1 cellular context compared by ENCODE assay signal in the genomic region with DNA sequence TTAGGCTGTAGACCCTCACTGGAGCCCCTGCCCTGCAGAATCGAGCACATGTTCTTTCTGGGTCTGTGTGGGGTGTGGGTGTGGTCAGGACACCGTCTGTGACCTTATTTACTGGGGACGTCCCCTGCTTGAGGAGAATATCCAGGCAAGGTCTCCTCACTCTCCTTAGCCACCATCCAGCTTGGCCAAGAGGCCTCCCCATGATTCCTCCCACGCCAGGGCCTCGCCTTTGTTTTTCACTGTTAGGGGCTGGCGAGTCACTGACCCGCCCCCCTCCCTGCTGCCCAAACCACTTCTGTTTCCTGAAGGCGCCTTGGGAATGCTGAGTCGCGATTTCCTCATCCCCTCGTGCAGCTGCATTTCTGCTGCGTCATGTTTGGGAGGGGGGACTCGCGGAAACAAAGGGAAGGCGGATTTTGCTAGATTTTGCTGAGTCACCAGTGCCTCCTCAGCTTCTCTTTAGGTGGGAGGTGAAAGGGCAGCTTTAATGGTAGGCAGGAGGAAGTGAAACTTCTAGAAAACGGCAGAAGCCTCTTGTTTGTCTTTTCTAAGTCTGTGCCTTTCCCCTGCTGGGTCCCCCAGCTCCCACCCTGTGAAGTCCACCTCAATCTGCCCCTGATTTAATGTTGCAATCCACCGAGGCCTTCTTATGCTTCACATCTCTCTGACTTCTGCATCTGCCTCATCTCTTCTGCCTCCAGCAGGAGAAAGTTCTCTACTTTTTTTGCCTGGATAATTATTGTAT.
TF ChIP-seq lines count a peak whose summit lies in the region.

No MANE protein-coding gene starts in this region.

TF ChIP-seq in GM12878, 131 proteins besides CTCF, POLR2A, EP300 and RAD21 (continued from another document):
- TF ChIP-seq, protein P1, sequence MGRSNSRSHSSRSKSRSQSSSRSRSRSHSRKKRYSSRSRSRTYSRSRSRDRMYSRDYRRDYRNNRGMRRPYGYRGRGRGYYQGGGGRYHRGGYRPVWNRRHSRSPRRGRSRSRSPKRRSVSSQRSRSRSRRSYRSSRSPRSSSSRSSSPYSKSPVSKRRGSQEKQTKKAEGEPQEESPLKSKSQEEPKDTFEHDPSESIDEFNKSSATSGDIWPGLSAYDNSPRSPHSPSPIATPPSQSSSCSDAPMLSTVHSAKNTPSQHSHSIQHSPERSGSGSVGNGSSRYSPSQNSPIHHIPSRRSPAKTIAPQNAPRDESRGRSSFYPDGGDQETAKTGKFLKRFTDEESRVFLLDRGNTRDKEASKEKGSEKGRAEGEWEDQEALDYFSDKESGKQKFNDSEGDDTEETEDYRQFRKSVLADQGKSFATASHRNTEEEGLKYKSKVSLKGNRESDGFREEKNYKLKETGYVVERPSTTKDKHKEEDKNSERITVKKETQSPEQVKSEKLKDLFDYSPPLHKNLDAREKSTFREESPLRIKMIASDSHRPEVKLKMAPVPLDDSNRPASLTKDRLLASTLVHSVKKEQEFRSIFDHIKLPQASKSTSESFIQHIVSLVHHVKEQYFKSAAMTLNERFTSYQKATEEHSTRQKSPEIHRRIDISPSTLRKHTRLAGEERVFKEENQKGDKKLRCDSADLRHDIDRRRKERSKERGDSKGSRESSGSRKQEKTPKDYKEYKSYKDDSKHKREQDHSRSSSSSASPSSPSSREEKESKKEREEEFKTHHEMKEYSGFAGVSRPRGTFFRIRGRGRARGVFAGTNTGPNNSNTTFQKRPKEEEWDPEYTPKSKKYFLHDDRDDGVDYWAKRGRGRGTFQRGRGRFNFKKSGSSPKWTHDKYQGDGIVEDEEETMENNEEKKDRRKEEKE (IDR thresholded peaks at IDR 0.05), result no peak
- TF ChIP-seq TCF7 (IDR thresholded peaks at IDR 0.05; ENCODE audit: borderline replicate concordance) (no peak), IKZF2 (IDR thresholded peaks at IDR 0.05) (peak; percentile 93 to 95), BHLHE40 (IDR thresholded peaks at IDR 0.05; ENCODE audit: borderline replicate concordance in 1 of 2, low read depth in 2 of 2, low read length in 1 of 2) (peak; percentile 66 to 81; a peak in 3 of 4 replicates), RUNX3 (IDR thresholded peaks at IDR 0.05; ENCODE audit: low read length) (peak; percentile 51; the same call in 1 of the 2 replicates), NRF1 (conservative IDR thresholded peaks at IDR 0.05; ENCODE audit: low read depth, low read length) (no peak), IRF4 (IDR thresholded peaks at IDR 0.05; ENCODE audit: low read depth, low read length) (peak; percentile 95), JUNB (IDR thresholded peaks at IDR 0.05) (no peak), CHD1 (IDR thresholded peaks at IDR 0.05; ENCODE audit: low read depth, low read length) (no peak), FOXM1 (IDR thresholded peaks at IDR 0.05; ENCODE audit: low read depth, low read length) (no peak), SUPT20H (IDR thresholded peaks at IDR 0.05; ENCODE audit: borderline replicate concordance, control insufficient read depth, low read depth, low read length) (no peak), POU2F2 (IDR thresholded peaks at IDR 0.05; ENCODE audit: borderline replicate concordance, low read depth, low read length) (peak; percentile 72; the same call in 2 of the 3 replicates), TAF1 (IDR thresholded peaks at IDR 0.05; ENCODE audit: borderline replicate concordance, low read depth, low read length) (no peak; the same call in 1 of the 2 replicates), RELA (IDR thresholded peaks at IDR 0.05; ENCODE audit: borderline replicate concordance, partially characterized antibody) (no peak), PAX5 (IDR thresholded peaks at IDR 0.05; ENCODE audit: borderline replicate concordance, low read depth, low read length) (peak; percentile 68; the same call in 1 of the 2 replicates), ZNF207 (IDR thresholded peaks at IDR 0.05; ENCODE audit: borderline replicate concordance) (peak; percentile 36; the same call in 1 of the 2 replicates), NBN (IDR thresholded peaks at IDR 0.05) (peak; percentile 96), SPI1 (IDR thresholded peaks at IDR 0.05; ENCODE audit: borderline replicate concordance, insufficient read depth, low read depth, low read length) (peak; percentile 99), RB1 (IDR thresholded peaks at IDR 0.05; ENCODE audit: borderline replicate concordance) (peak; percentile 47; the same call in 1 of the 2 replicates), RAD51 (IDR thresholded peaks at IDR 0.05) (no peak), EED (IDR thresholded peaks at IDR 0.05; ENCODE audit: low read depth) (peak; percentile 91)
- TF ChIP-seq, protein P2, sequence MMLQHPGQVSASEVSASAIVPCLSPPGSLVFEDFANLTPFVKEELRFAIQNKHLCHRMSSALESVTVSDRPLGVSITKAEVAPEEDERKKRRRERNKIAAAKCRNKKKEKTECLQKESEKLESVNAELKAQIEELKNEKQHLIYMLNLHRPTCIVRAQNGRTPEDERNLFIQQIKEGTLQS (IDR thresholded peaks at IDR 0.05; ENCODE audit: borderline replicate concordance, extremely low read depth, low read depth, low read length), result no peak
- TF ChIP-seq, protein P3, sequence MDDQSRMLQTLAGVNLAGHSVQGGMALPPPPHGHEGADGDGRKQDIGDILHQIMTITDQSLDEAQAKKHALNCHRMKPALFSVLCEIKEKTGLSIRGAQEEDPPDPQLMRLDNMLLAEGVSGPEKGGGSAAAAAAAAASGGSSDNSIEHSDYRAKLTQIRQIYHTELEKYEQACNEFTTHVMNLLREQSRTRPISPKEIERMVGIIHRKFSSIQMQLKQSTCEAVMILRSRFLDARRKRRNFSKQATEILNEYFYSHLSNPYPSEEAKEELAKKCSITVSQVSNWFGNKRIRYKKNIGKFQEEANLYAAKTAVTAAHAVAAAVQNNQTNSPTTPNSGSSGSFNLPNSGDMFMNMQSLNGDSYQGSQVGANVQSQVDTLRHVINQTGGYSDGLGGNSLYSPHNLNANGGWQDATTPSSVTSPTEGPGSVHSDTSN (IDR thresholded peaks at IDR 0.05; ENCODE audit: insufficient replicate concordance, low read depth, low read length), result no peak
- TF ChIP-seq, protein P4, sequence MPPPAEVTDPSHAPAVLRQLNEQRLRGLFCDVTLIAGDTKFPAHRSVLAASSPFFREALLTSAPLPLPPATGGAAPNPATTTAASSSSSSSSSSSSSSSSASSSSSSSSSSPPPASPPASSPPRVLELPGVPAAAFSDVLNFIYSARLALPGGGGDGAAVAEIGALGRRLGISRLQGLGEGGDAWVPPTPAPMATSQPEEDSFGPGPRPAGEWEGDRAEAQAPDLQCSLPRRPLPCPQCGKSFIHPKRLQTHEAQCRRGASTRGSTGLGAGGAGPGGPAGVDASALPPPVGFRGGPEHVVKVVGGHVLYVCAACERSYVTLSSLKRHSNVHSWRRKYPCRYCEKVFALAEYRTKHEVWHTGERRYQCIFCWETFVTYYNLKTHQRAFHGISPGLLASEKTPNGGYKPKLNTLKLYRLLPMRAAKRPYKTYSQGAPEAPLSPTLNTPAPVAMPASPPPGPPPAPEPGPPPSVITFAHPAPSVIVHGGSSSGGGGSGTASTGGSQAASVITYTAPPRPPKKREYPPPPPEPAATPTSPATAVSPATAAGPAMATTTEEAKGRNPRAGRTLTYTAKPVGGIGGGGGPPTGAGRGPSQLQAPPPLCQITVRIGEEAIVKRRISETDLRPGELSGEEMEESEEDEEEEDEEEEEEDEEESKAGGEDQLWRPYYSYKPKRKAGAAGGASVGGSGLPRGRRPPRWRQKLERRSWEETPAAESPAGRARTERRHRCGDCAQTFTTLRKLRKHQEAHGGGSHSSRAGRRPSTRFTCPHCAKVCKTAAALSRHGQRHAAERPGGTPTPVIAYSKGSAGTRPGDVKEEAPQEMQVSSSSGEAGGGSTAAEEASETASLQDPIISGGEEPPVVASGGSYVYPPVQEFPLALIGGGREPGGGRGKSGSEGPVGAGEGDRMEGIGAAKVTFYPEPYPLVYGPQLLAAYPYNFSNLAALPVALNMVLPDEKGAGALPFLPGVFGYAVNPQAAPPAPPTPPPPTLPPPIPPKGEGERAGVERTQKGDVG (CRISPR knock-in tag; IDR thresholded peaks at IDR 0.05), result no peak
- TF ChIP-seq, protein P5, sequence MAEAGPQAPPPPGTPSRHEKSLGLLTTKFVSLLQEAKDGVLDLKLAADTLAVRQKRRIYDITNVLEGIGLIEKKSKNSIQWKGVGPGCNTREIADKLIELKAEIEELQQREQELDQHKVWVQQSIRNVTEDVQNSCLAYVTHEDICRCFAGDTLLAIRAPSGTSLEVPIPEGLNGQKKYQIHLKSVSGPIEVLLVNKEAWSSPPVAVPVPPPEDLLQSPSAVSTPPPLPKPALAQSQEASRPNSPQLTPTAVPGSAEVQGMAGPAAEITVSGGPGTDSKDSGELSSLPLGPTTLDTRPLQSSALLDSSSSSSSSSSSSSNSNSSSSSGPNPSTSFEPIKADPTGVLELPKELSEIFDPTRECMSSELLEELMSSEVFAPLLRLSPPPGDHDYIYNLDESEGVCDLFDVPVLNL (IDR thresholded peaks at IDR 0.05; ENCODE audit: low read depth, low read length), result no peak
